Comparison of ENCODE assay signal across 8 cellular contexts in the genomic region with DNA sequence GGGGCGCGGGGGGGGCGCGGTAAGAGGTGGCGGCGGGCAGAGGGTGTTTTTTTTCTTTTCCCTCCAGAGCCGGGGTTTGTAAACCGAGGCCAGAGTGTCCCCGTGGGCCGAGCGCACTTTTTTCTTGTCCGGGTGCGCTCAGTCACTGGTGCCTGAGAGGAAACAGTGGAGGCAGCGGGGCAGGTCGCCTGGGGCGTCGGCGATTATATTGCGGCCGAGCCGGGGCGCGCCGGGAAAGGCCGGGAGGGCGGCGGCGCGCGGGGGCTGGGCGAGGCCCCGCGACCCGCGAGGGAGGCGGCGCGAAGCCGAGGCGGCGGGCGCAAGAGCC. TPM values are rescaled to one million over a fixed set of nuclear protein-coding genes. Genes with fewer than 3 reads are reported as not detected.
DNase-seq lines count a peak whose midpoint lies in the region; ATAC-seq, FAIRE-seq and TF ChIP-seq lines count a peak whose summit lies in the region.

No MANE protein-coding gene starts in this region.

- in situ Hi-C loops in K562 (cut with MboI) = loop anchor here (5.0 to 25.0 kb wide), 4 partner anchors 508 to 1633 kb away; no protein-coding TSS in a partner anchor

- H3K27ac ChIP-seq in breast epithelium = peak overlapping the region; percentile 83 to 98
- H3K27ac ChIP-seq in K562 (ENCODE audit: extremely low read depth, low read depth, low read length) = no peak overlapping the region
- H3K27ac ChIP-seq in upper lobe of right lung = no peak overlapping the region

- no peak for TF ChIP-seq POLR2A in breast epithelium (IDR thresholded peaks at IDR 0.05)
- no peak for TF ChIP-seq POLR2A in K562 (conservative IDR thresholded peaks at IDR 0.05)

- H3K36me3 Mint-ChIP-seq in MCF 10A (ENCODE audit: insufficient read depth, unreplicated experiment) = no peaks in the 10 kb centered on the region
- H3K36me3 Mint-ChIP-seq in mesothelial cell of epicardium = no peaks in the 10 kb centered on the region

- no peak for ATAC-seq in K562
- ATAC-seq in upper lobe of right lung = no peak
- no peak for ATAC-seq in GM18858 (IDR thresholded peaks at IDR 0.05; ENCODE audit: unreplicated experiment)
- ATAC-seq in HG03457 (IDR thresholded peaks at IDR 0.05; ENCODE audit: unreplicated experiment) = no peak

- H3K9me1 ChIP-seq in K562 (ENCODE audit: control insufficient read depth, insufficient read depth, low read length) = no peaks in the 10 kb centered on the region

- H3K27me3 Mint-ChIP-seq in MCF 10A (ENCODE audit: insufficient read depth, unreplicated experiment) = no peaks in the 10 kb centered on the region
- peaks cover 93% of the 10 kb centered on the region for H3K27me3 Mint-ChIP-seq in mesothelial cell of epicardium (ENCODE audit: low read depth)

- H3K4me1 ChIP-seq in breast epithelium (no peaks in the 10 kb centered on the region), K562 (replicated peaks in 1 of 2; ENCODE audit: control insufficient read depth in 2 of 2, insufficient read depth in 2 of 2, low read length in 2 of 2) (peaks cover 0 to 21% of the 10 kb centered on the region in 2 experiments; a peak in 2 of 5 replicates), upper lobe of right lung (peaks cover 4% of the 10 kb centered on the region)

- no peaks in the 10 kb centered on the region for H3K79me2 ChIP-seq in K562 (ENCODE audit: control insufficient read depth, insufficient read depth, low read length)

- TF ChIP-seq CTCF in breast epithelium (IDR thresholded peaks at IDR 0.05) (no peak), MCF 10A (IDR thresholded peaks at IDR 0.05; ENCODE audit: unreplicated experiment) (no peak), K562 (IDR thresholded peaks at IDR 0.05 in 2 of 3, conservative IDR thresholded peaks at IDR 0.05 in 1 of 3; ENCODE audit: insufficient read depth in 2 of 3, low read depth in 1 of 3, low read length in 3 of 3) (no peak), mesothelial cell of epicardium (IDR thresholded peaks at IDR 0.05; ENCODE audit: unreplicated experiment) (no peak), upper lobe of right lung (IDR thresholded peaks at IDR 0.05) (no peak)

- H2AFZ ChIP-seq in K562 (ENCODE audit: low read depth, low read length) = no peak overlapping the region

- FAIRE-seq in K562 (lab: Jason Lieb, UNC) = no peak

- H3K27me3 ChIP-seq in breast epithelium (peaks cover 5 to 83% of the 10 kb centered on the region in 2 donors), K562 (ENCODE audit: control insufficient read depth in 2 of 2, insufficient read depth in 2 of 2, low read length in 2 of 2) (peaks cover 50 to 65% of the 10 kb centered on the region in 2 experiments), upper lobe of right lung (peaks cover 96% of the 10 kb centered on the region)

- H3K4me1 Mint-ChIP-seq in MCF 10A (ENCODE audit: insufficient read depth, unreplicated experiment) (no peaks in the 10 kb centered on the region), mesothelial cell of epicardium (peaks cover 18% of the 10 kb centered on the region)

- H3K4me3 Mint-ChIP-seq in MCF 10A (ENCODE audit: unreplicated experiment) = no peak overlapping the region
- peak overlapping the region; percentile 37 for H3K4me3 Mint-ChIP-seq in mesothelial cell of epicardium

- TF ChIP-seq RAD21 in K562 (CRISPR knock-in tag; conservative IDR thresholded peaks at IDR 0.05 in 1 of 2, IDR thresholded peaks at IDR 0.05 in 1 of 2) = no peak

- BruUV-seq in MCF 10A (replicated peaks; lab: Mats Ljungman, UMichigan) = no TSS peak
- no TSS peak for BruUV-seq in K562 (replicated peaks; lab: Mats Ljungman, UMichigan)

- no peaks in the 10 kb centered on the region for H3K9me3 Mint-ChIP-seq in MCF 10A (ENCODE audit: unreplicated experiment)
- no peaks in the 10 kb centered on the region for H3K9me3 Mint-ChIP-seq in mesothelial cell of epicardium

- H3K27ac Mint-ChIP-seq in MCF 10A (ENCODE audit: low read depth, unreplicated experiment) = no peak overlapping the region
- no peak overlapping the region for H3K27ac Mint-ChIP-seq in mesothelial cell of epicardium

- intact Hi-C loops in breast epithelium (cut with DNase I; ENCODE audit: low total_unique reads) (loop anchor here (10.0 kb wide), 1 partner anchor 1015 kb away; no protein-coding TSS in a partner anchor), MCF 10A (cut with micrococcal nuclease) (loop anchor here (5.0 kb wide), 1 partner anchor 1033 kb away; no protein-coding TSS in a partner anchor), K562 (cut with micrococcal nuclease) (loop anchor here (5.0 kb wide), 2 partner anchors 423 to 683 kb away; no protein-coding TSS in a partner anchor), upper lobe of right lung (cut with DNase I) (loop anchor here (5.0 to 10.0 kb wide), 3 partner anchors 325 to 508 kb away; no protein-coding TSS in a partner anchor)

- peak overlapping the region; percentile 52 to 73 (median 60) for H3K4me3 ChIP-seq in breast epithelium
- peak overlapping the region; percentile 27 for H3K4me3 ChIP-seq in K562
- H3K4me3 ChIP-seq in upper lobe of right lung = peak overlapping the region; percentile 10

- H3K4me2 ChIP-seq in K562 (ENCODE audit: insufficient read depth, low read length) = peak overlapping the region; percentile 29; the same call in 1 of the 2 replicates

- H4K20me1 ChIP-seq in K562 (replicated peaks; ENCODE audit: control insufficient read depth, insufficient read depth, low read length) = 0 out of 2 replicates have a peak, but pooled peaks cover 5% of the 10 kb centered on the region

- peak overlapping the region in 1 of 2 experiments; percentile 62; a peak in 2 of 4 replicates for H3K9ac ChIP-seq in K562 (ENCODE audit: insufficient read depth in 1 of 2, low read depth in 2 of 2, low read length in 2 of 2)

- H3K9me3 ChIP-seq in breast epithelium (peaks cover 0 to 3% of the 10 kb centered on the region in 2 donors), K562 (replicated peaks; ENCODE audit: control insufficient read depth, insufficient read depth, low read depth, low read length) (no peaks in the 10 kb centered on the region), upper lobe of right lung (no peaks in the 10 kb centered on the region)

- no peak for TF ChIP-seq EP300 in K562 (IDR thresholded peaks at IDR 0.05; ENCODE audit: low read length)

- no peak for DNase-seq in breast epithelium (ENCODE audit: low spot score in 2 of 2)
- DNase-seq in MCF 10A (ENCODE audit: unreplicated experiment) = no peak
- peak in 1 of 4 experiments; percentile 17 for DNase-seq in K562 (ENCODE audit: extremely low read depth in 1 of 4, low spot score in 3 of 4)
- DNase-seq in mesothelial cell of epicardium (ENCODE audit: low spot score in 2 of 2, unreplicated experiment in 2 of 2) = no peak
- no peak for DNase-seq in upper lobe of right lung
- DNase-seq in central memory CD4-positive, alpha-beta T cell = no peak

- POLR2A ChIA-PET in MCF 10A (lab: Yijun Ruan, JAX) = no interaction called here
- POLR2A ChIA-PET in K562 (lab: Yijun Ruan, JAX) = interaction anchor here (0.7 kb wide), 1 partner anchor 331 kb away, joined by 3 read pairs; no protein-coding TSS in a partner anchor

- H3K36me3 ChIP-seq in breast epithelium (no peaks in the 10 kb centered on the region), K562 (ENCODE audit: control insufficient read depth, insufficient read depth, low read length) (no peaks in the 10 kb centered on the region), upper lobe of right lung (no peaks in the 10 kb centered on the region)

- CTCF ChIA-PET in MCF 10A (lab: Yijun Ruan, JAX) (interaction anchor here (4.3 kb wide), 1 partner anchor 1019 kb away, joined by 27 read pairs; no protein-coding TSS in a partner anchor), K562 (lab: Yijun Ruan, JAX; ENCODE audit: low intra/inter-chr PET ratio) (no interaction called here)

- WGBS in K562 (ENCODE audit: insufficient coverage, low coverage, missing lambda C conversion rate) = 4% methylated on average over 24 of the region's 42 CpGs

RNA-seq across cellular contexts. Expression of gene HOXD8, which starts 0.3 kb away (rescaled TPM):
- total RNA-seq in breast epithelium (10 to 100 TPM; 10.5 to 36.1 (median 13.8) TPM), MCF 10A (2022) (not detected in 2 replicates), K562 (2014; rRNA removed) (not detected in 2 replicates), K562 (2014; rRNA removed; fragmentation: Illumina TruSeq; extraction: Trizol) (0.15 TPM in 1 of 2 replicates, not detected in the other), K562 (2015; rRNA removed; fragmentation: Illumina TruSeq; extraction: Trizol) (not detected in 2 replicates), K562 (2021) (not detected in 2 replicates), mesothelial cell of epicardium (0.29 to 0.58 TPM (median 0.40 TPM) in 3 replicates), upper lobe of right lung (2.6 TPM)
- not detected in 2 replicates for total RNA-seq in K562 (2011; cell fraction: chromatin; rRNA removed; ENCODE audit: low replicate concordance)
- not detected in 2 replicates for total RNA-seq in K562 (2011; cell fraction: nucleolus; rRNA removed)
- not detected in 2 replicates for total RNA-seq in K562 (2011; cell fraction: nucleoplasm; rRNA removed)
- polyA plus RNA-seq in K562 (2011; rRNA removed) (not detected in 2 replicates), K562 (2014; fragmentation: Illumina TruSeq; extraction: Trizol) (not detected in 2 replicates), K562 (2014; fragmentation: Nextera tagmentation; extraction: Ambion mirVana) (under 1 TPM in 1 of 2 experiments, not detected in 1; 0.04 TPM), K562 (2014; rRNA removed) (0.30 TPM in 1 of 2 replicates, not detected in the other)
- not detected in 2 replicates for polyA plus RNA-seq in K562 (2011; cell fraction: cytosol; rRNA removed)
- polyA plus RNA-seq in K562 (2011; cell fraction: nucleus; rRNA removed) = not detected in 2 replicates
- polyA plus RNA-seq in K562 (2012) = 0.57 TPM in 1 of 2 replicates, not detected in the other
- not detected in 2 replicates for polyA minus RNA-seq in K562 (2011; rRNA and poly(A)+ RNA removed)
- polyA minus RNA-seq in K562 (2011; cell fraction: cytosol; rRNA and poly(A)+ RNA removed) = not detected in 2 replicates
- 0.22 TPM in 1 of 2 replicates, not detected in the other for polyA minus RNA-seq in K562 (2011; cell fraction: nucleus; rRNA and poly(A)+ RNA removed)

RNA-seq across cellular contexts. Expression of gene HOXD9, which starts 7.3 kb away (rescaled TPM):
- total RNA-seq in breast epithelium (10 to 100 TPM in 1 of 3 donors, 1 to 10 TPM in 2; 2.4 to 17.0 (median 2.8) TPM), MCF 10A (2022) (not detected in 2 replicates), K562 (2014; rRNA removed) (not detected in 2 replicates), K562 (2014; rRNA removed; fragmentation: Illumina TruSeq; extraction: Trizol) (not detected in 2 replicates), K562 (2015; rRNA removed; fragmentation: Illumina TruSeq; extraction: Trizol) (not detected in 2 replicates), K562 (2021) (not detected in 2 replicates), mesothelial cell of epicardium (0.93 to 1.2 TPM (median 1.1 TPM) in 3 replicates), upper lobe of right lung (1.6 TPM)
- not detected in 2 replicates for total RNA-seq in K562 (2011; cell fraction: chromatin; rRNA removed; ENCODE audit: low replicate concordance)
- not detected in 2 replicates for total RNA-seq in K562 (2011; cell fraction: nucleolus; rRNA removed)
- total RNA-seq in K562 (2011; cell fraction: nucleoplasm; rRNA removed) = not detected in 2 replicates
- polyA plus RNA-seq in K562 (2011; rRNA removed) (not detected in 2 replicates), K562 (2014; fragmentation: Illumina TruSeq; extraction: Trizol) (not detected in 2 replicates), K562 (2014; fragmentation: Nextera tagmentation; extraction: Ambion mirVana) (not detected), K562 (2014; rRNA removed) (not detected in 2 replicates)
- polyA plus RNA-seq in K562 (2011; cell fraction: cytosol; rRNA removed) = not detected in 2 replicates
- polyA plus RNA-seq in K562 (2011; cell fraction: nucleus; rRNA removed) = not detected in 2 replicates
- polyA plus RNA-seq in K562 (2012) = not detected in 2 replicates
- not detected in 2 replicates for polyA minus RNA-seq in K562 (2011; rRNA and poly(A)+ RNA removed)
- not detected in 2 replicates for polyA minus RNA-seq in K562 (2011; cell fraction: cytosol; rRNA and poly(A)+ RNA removed)
- not detected in 2 replicates for polyA minus RNA-seq in K562 (2011; cell fraction: nucleus; rRNA and poly(A)+ RNA removed)

RNA-seq across cellular contexts. Expression of gene HOXD10, which starts 13.2 kb away (rescaled TPM):
- total RNA-seq in breast epithelium (1 to 10 TPM in 2 of 3 donors, not detected in 1; 1.6 to 5.2 TPM), MCF 10A (2022) (not detected in 2 replicates), K562 (2014; rRNA removed) (not detected in 2 replicates), K562 (2014; rRNA removed; fragmentation: Illumina TruSeq; extraction: Trizol) (not detected in 2 replicates), K562 (2015; rRNA removed; fragmentation: Illumina TruSeq; extraction: Trizol) (not detected in 2 replicates), K562 (2021) (not detected in 2 replicates), mesothelial cell of epicardium (3.2 to 4.1 TPM (median 3.9 TPM) in 3 replicates), upper lobe of right lung (0.55 TPM)
- not detected in 2 replicates for total RNA-seq in K562 (2011; cell fraction: chromatin; rRNA removed; ENCODE audit: low replicate concordance)
- not detected in 2 replicates for total RNA-seq in K562 (2011; cell fraction: nucleolus; rRNA removed)
- total RNA-seq in K562 (2011; cell fraction: nucleoplasm; rRNA removed) = not detected in 2 replicates
- polyA plus RNA-seq in K562 (2011; rRNA removed) (not detected in 2 replicates), K562 (2014; fragmentation: Illumina TruSeq; extraction: Trizol) (not detected in 2 replicates), K562 (2014; fragmentation: Nextera tagmentation; extraction: Ambion mirVana) (not detected), K562 (2014; rRNA removed) (not detected in 2 replicates)
- polyA plus RNA-seq in K562 (2011; cell fraction: cytosol; rRNA removed) = not detected in 2 replicates
- polyA plus RNA-seq in K562 (2011; cell fraction: nucleus; rRNA removed) = not detected in 2 replicates
- polyA plus RNA-seq in K562 (2012) = not detected in 2 replicates
- not detected in 2 replicates for polyA minus RNA-seq in K562 (2011; rRNA and poly(A)+ RNA removed)
- not detected in 2 replicates for polyA minus RNA-seq in K562 (2011; cell fraction: cytosol; rRNA and poly(A)+ RNA removed)
- not detected in 2 replicates for polyA minus RNA-seq in K562 (2011; cell fraction: nucleus; rRNA and poly(A)+ RNA removed)

RNA-seq across cellular contexts. Expression of gene HOXD4, which starts 21.6 kb away (rescaled TPM):
- 1 to 10 TPM; 1.9 to 5.8 (median 5.6) TPM for total RNA-seq in breast epithelium
- total RNA-seq in MCF 10A (2022) = not detected in 2 replicates
- not detected in 2 replicates for total RNA-seq in K562 (2011; cell fraction: chromatin; rRNA removed; ENCODE audit: low replicate concordance)
- total RNA-seq in K562 (2011; cell fraction: nucleolus; rRNA removed) = not detected in 2 replicates
- not detected in 2 replicates for total RNA-seq in K562 (2011; cell fraction: nucleoplasm; rRNA removed)
- total RNA-seq in K562 (2014; rRNA removed) = not detected in 2 replicates
- total RNA-seq in K562 (2014; rRNA removed; fragmentation: Illumina TruSeq; extraction: Trizol) = not detected in 2 replicates
- total RNA-seq in K562 (2015; rRNA removed; fragmentation: Illumina TruSeq; extraction: Trizol) = not detected in 2 replicates
- not detected in 2 replicates for total RNA-seq in K562 (2021)
- polyA plus RNA-seq in K562 (2011; rRNA removed) = not detected in 2 replicates
- 0.04 TPM in 1 of 2 replicates, not detected in the other for polyA plus RNA-seq in K562 (2011; cell fraction: cytosol; rRNA removed)
- not detected in 2 replicates for polyA plus RNA-seq in K562 (2011; cell fraction: nucleus; rRNA removed)
- 0.11 TPM in 1 of 2 replicates, not detected in the other for polyA plus RNA-seq in K562 (2012)
- polyA plus RNA-seq in K562 (2014; fragmentation: Illumina TruSeq; extraction: Trizol) = not detected in 2 replicates
- not detected for polyA plus RNA-seq in K562 (2014; fragmentation: Nextera tagmentation; extraction: Ambion mirVana)
- polyA plus RNA-seq in K562 (2014; rRNA removed) = not detected in 2 replicates
- polyA minus RNA-seq in K562 (2011; rRNA and poly(A)+ RNA removed) = not detected in 2 replicates
- polyA minus RNA-seq in K562 (2011; cell fraction: cytosol; rRNA and poly(A)+ RNA removed) = not detected in 2 replicates
- polyA minus RNA-seq in K562 (2011; cell fraction: nucleus; rRNA and poly(A)+ RNA removed) = not detected in 2 replicates
- 0.67 to 1.4 TPM (median 1.3 TPM) in 3 replicates for total RNA-seq in mesothelial cell of epicardium
- total RNA-seq in upper lobe of right lung = 0.84 TPM

RNA-seq across cellular contexts. Expression of gene HOXD11, which starts 22.7 kb away (rescaled TPM):
- total RNA-seq in breast epithelium (under 1 TPM in 1 of 3 donors, not detected in 2; 0.66 TPM), MCF 10A (2022) (not detected in 2 replicates), K562 (2014; rRNA removed) (not detected in 2 replicates), K562 (2014; rRNA removed; fragmentation: Illumina TruSeq; extraction: Trizol) (not detected in 2 replicates), K562 (2015; rRNA removed; fragmentation: Illumina TruSeq; extraction: Trizol) (not detected in 2 replicates), K562 (2021) (not detected in 2 replicates), mesothelial cell of epicardium (1.9 to 3.0 TPM (median 2.2 TPM) in 3 replicates), upper lobe of right lung (not detected)
- total RNA-seq in K562 (2011; cell fraction: chromatin; rRNA removed; ENCODE audit: low replicate concordance) = not detected in 2 replicates
- total RNA-seq in K562 (2011; cell fraction: nucleolus; rRNA removed) = not detected in 2 replicates
- total RNA-seq in K562 (2011; cell fraction: nucleoplasm; rRNA removed) = not detected in 2 replicates
- polyA plus RNA-seq in K562 (2011; rRNA removed) (not detected in 2 replicates), K562 (2014; fragmentation: Illumina TruSeq; extraction: Trizol) (not detected in 2 replicates), K562 (2014; fragmentation: Nextera tagmentation; extraction: Ambion mirVana) (not detected), K562 (2014; rRNA removed) (not detected in 2 replicates)
- polyA plus RNA-seq in K562 (2011; cell fraction: cytosol; rRNA removed) = not detected in 2 replicates
- polyA plus RNA-seq in K562 (2011; cell fraction: nucleus; rRNA removed) = not detected in 2 replicates
- not detected in 2 replicates for polyA plus RNA-seq in K562 (2012)
- not detected in 2 replicates for polyA minus RNA-seq in K562 (2011; rRNA and poly(A)+ RNA removed)
- polyA minus RNA-seq in K562 (2011; cell fraction: cytosol; rRNA and poly(A)+ RNA removed) = not detected in 2 replicates
- not detected in 2 replicates for polyA minus RNA-seq in K562 (2011; cell fraction: nucleus; rRNA and poly(A)+ RNA removed)

Comparison
In these comparisons a context has a peak if more than half of its experiments do, and no peak if none do; other contexts are left out.
1. H3K27ac ChIP-seq: peak in breast epithelium (2 of 2); none in K562 (single experiment) and upper lobe of right lung (single experiment).
2. H3K4me3 ChIP-seq: peak in every context shown above with its lines; median percentile 60 in breast epithelium; 27 in K562; 10 in upper lobe of right lung.